15 cellular contexts compared by ENCODE assay signal in genomic region chr10:87531908-87532622, GRCh38. TPM values are rescaled to one million over a fixed set of nuclear protein-coding genes. Genes with fewer than 3 reads are reported as not detected.
DNase-seq lines count a peak whose midpoint lies in the region; ATAC-seq and TF ChIP-seq lines count a peak whose summit lies in the region.
"Had no signal": no experiment of that assay in that cellular context is flagged by ENCODE, and none has a peak within 500 bp of the region (broad histone marks: within the 10 kb centered on the region; RNA-seq: fewer than 3 reads in every experiment).

No MANE protein-coding gene starts in this region.

- peak; percentile 84 for ATAC-seq in sciatic nerve
- ATAC-seq in activated naive CD4-positive, alpha-beta T cell treated with anti-CD3 and anti-CD28 coated beads, Interleukin-2, amount 50 U/mL, for 72 hours = no peak

- DNase-seq in H4 (ENCODE audit: low spot score) = peak; percentile 32
- peak; percentile 73 for DNase-seq in amniotic epithelial cell (ENCODE audit: low read depth)
- DNase-seq in glutamatergic neuron = no peak
- no peak for DNase-seq in sciatic nerve (ENCODE audit: low spot score)
- DNase-seq in Ammon's horn (ENCODE audit: low spot score) = no peak
- DNase-seq in activated T-cell treated with anti-CD3 and anti-CD28 coated beads, Interleukin-2, amount 50 U/mL, for 24 hours = no peak
- DNase-seq in endothelial cell (ENCODE audit: low spot score) = no peak
- DNase-seq in activated naive CD4-positive, alpha-beta T cell treated with anti-CD3 and anti-CD28 coated beads, Interleukin-2, amount 50 U/mL, for 72 hours (ENCODE audit: low spot score in 2 of 2) = no peak
- DNase-seq: activated effector memory CD4-positive, alpha-beta T cell treated with anti-CD3 and anti-CD28 coated beads, Interleukin-2, amount 50 U/mL, for 16 hours; C1 segment of cervical spinal cord; H9; Kasumi-1; NCI-H226; stimulated activated CD4-positive, alpha-beta T cell treated with anti-CD3 and anti-CD28 coated beads, Interleukin-1b, Interleukin-23, amount 100 ng/mL, for 48 hours; stimulated activated naive CD4-positive, alpha-beta T cell treated with Interleukin-2 at 50 U/mL for 16 hours had no signal

- peaks cover 2% of the 10 kb centered on the region for H3K27me3 Mint-ChIP-seq in glutamatergic neuron (ENCODE audit: unreplicated experiment)
- no peaks in the 10 kb centered on the region for H3K27me3 Mint-ChIP-seq in activated T-cell treated with anti-CD3 and anti-CD28 coated beads, Interleukin-2, amount 50 U/mL, for 24 hours
- peaks cover 2% of the 10 kb centered on the region for H3K27me3 Mint-ChIP-seq in endothelial cell (ENCODE audit: unreplicated experiment)

- H3K9me3 Mint-ChIP-seq in glutamatergic neuron (ENCODE audit: unreplicated experiment) (peaks cover 5% of the 10 kb centered on the region), endothelial cell (ENCODE audit: unreplicated experiment) (no peaks in the 10 kb centered on the region)
- peaks cover 2% of the 10 kb centered on the region for H3K9me3 Mint-ChIP-seq in activated T-cell treated with anti-CD3 and anti-CD28 coated beads, Interleukin-2, amount 50 U/mL, for 24 hours
- peaks cover 6 to 7% of the 10 kb centered on the region in 2 donors for H3K9me3 Mint-ChIP-seq in activated naive CD4-positive, alpha-beta T cell treated with anti-CD3 and anti-CD28 coated beads, Interleukin-2, amount 50 U/mL, for 72 hours

- H3K4me1 Mint-ChIP-seq in glutamatergic neuron (ENCODE audit: low read depth, unreplicated experiment) (peaks cover 3% of the 10 kb centered on the region), endothelial cell (ENCODE audit: unreplicated experiment) (no peaks in the 10 kb centered on the region)
- H3K4me1 Mint-ChIP-seq in activated T-cell treated with anti-CD3 and anti-CD28 coated beads, Interleukin-2, amount 50 U/mL, for 24 hours (ENCODE audit: low read depth) = peaks cover 18% of the 10 kb centered on the region

- peak overlapping the region; percentile 48 for H3K27ac Mint-ChIP-seq in glutamatergic neuron (ENCODE audit: unreplicated experiment)
- no peak overlapping the region for H3K27ac Mint-ChIP-seq in activated T-cell treated with anti-CD3 and anti-CD28 coated beads, Interleukin-2, amount 50 U/mL, for 24 hours
- H3K27ac Mint-ChIP-seq in endothelial cell (ENCODE audit: unreplicated experiment) = no peak overlapping the region
- no peak overlapping the region for H3K27ac Mint-ChIP-seq in activated naive CD4-positive, alpha-beta T cell treated with anti-CD3 and anti-CD28 coated beads, Interleukin-2, amount 50 U/mL, for 72 hours
- H3K27ac Mint-ChIP-seq: H9 had no signal

- H3K4me3 Mint-ChIP-seq in glutamatergic neuron (ENCODE audit: unreplicated experiment) (no peak overlapping the region), endothelial cell (ENCODE audit: unreplicated experiment) (no peak overlapping the region)
- no peak overlapping the region for H3K4me3 Mint-ChIP-seq in activated T-cell treated with anti-CD3 and anti-CD28 coated beads, Interleukin-2, amount 50 U/mL, for 24 hours
- H3K4me3 Mint-ChIP-seq: H9 had no signal

- H3K36me3 Mint-ChIP-seq in glutamatergic neuron (ENCODE audit: unreplicated experiment) (peaks cover 22% of the 10 kb centered on the region), endothelial cell (ENCODE audit: low read depth, unreplicated experiment) (peaks cover 38% of the 10 kb centered on the region)
- peaks cover 55% of the 10 kb centered on the region for H3K36me3 Mint-ChIP-seq in activated T-cell treated with anti-CD3 and anti-CD28 coated beads, Interleukin-2, amount 50 U/mL, for 24 hours (ENCODE audit: low read depth)
- peaks cover 20 to 30% of the 10 kb centered on the region in 2 donors for H3K36me3 Mint-ChIP-seq in activated naive CD4-positive, alpha-beta T cell treated with anti-CD3 and anti-CD28 coated beads, Interleukin-2, amount 50 U/mL, for 72 hours

- no peak for TF ChIP-seq CTCF in glutamatergic neuron (IDR thresholded peaks at IDR 0.05; ENCODE audit: partially characterized antibody, unreplicated experiment)
- TF ChIP-seq CTCF in endothelial cell (IDR thresholded peaks at IDR 0.05; ENCODE audit: unreplicated experiment) = no peak

- intact Hi-C loops in sciatic nerve (cut with DNase I) = loop anchor here (5.0 kb wide), 2 partner anchors 210 to 655 kb away; no protein-coding TSS in a partner anchor

RNA-seq across cellular contexts. Expression of gene MINPP1, which starts 27.4 kb away (rescaled TPM):
- 49.6 and 63.7 TPM in 2 replicates for total RNA-seq in H4 (2014; rRNA removed; shearing (Covaris generic))
- 27.2 TPM for total RNA-seq in glutamatergic neuron (ENCODE audit: unreplicated experiment)
- total RNA-seq in sciatic nerve = 11.6 TPM
- total RNA-seq in endothelial cell (ENCODE audit: unreplicated experiment) = 39.5 TPM
- 1 to 10 TPM; 6.4 to 8.3 TPM for total RNA-seq in activated naive CD4-positive, alpha-beta T cell treated with anti-CD3 and anti-CD28 coated beads, Interleukin-2, amount 50 U/mL, for 72 hours

Comparison
In these comparisons a context has a peak if more than half of its experiments do, and no peak if none do; other contexts are left out.
1. DNase-seq: peak in H4 (single experiment) and amniotic epithelial cell (single experiment); none in glutamatergic neuron (single experiment), sciatic nerve (single experiment), Ammon's horn (single experiment), activated T-cell treated with anti-CD3 and anti-CD28 coated beads, Interleukin-2, amount 50 U/mL, for 24 hours (single experiment), endothelial cell (single experiment) and activated naive CD4-positive, alpha-beta T cell treated with anti-CD3 and anti-CD28 coated beads, Interleukin-2, amount 50 U/mL, for 72 hours (0 of 2).